Comparison of ENCODE assay signal across 8 cellular contexts in genomic region chr1:174160109-174160473, GRCh38. TPM values are rescaled to one million over a fixed set of nuclear protein-coding genes. Genes with fewer than 3 reads are reported as not detected.
A peak's percentile ranks its signal among the peaks of the same experiment; 100 is the strongest.
DNase-seq lines count a peak whose midpoint lies in the region; ATAC-seq and TF ChIP-seq lines count a peak whose summit lies in the region.

No MANE protein-coding gene starts in this region.

- no peaks in the 10 kb centered on the region for H3K27me3 Mint-ChIP-seq in activated naive CD8-positive, alpha-beta T cell treated with anti-CD3 and anti-CD28 coated beads, Interleukin-2, amount 50 U/mL, for 24 hours

- in situ Hi-C loops in G401 (cut with HindIII; ENCODE audit: low sequenced_read_pairs) = no loop called here

- H3K27ac ChIP-seq in psoas muscle = peak overlapping the region; percentile 85

- intact Hi-C loops in left ventricle myocardium superior (cut with micrococcal nuclease) = no loop called here
- intact Hi-C loops in psoas muscle (cut with DNase I) = loop anchor here in 1 of 2 donors (5.0 kb wide), 1 partner anchor 57 kb away; no protein-coding TSS in a partner anchor

- peaks cover 12% of the 10 kb centered on the region for H3K4me1 ChIP-seq in psoas muscle

- TF ChIP-seq CTCF in psoas muscle (IDR thresholded peaks at IDR 0.05) = no peak

- no peaks in the 10 kb centered on the region for H3K9me3 Mint-ChIP-seq in activated naive CD8-positive, alpha-beta T cell treated with anti-CD3 and anti-CD28 coated beads, Interleukin-2, amount 50 U/mL, for 24 hours

- H3K27ac Mint-ChIP-seq in activated naive CD8-positive, alpha-beta T cell treated with anti-CD3 and anti-CD28 coated beads, Interleukin-2, amount 50 U/mL, for 24 hours = peak overlapping the region; percentile 93

- H3K36me3 ChIP-seq in psoas muscle (ENCODE audit: insufficient read depth in 1 of 2, low read depth in 1 of 2) = no peaks in the 10 kb centered on the region

- peak; percentile 34 for ATAC-seq in activated naive CD8-positive, alpha-beta T cell treated with anti-CD3 and anti-CD28 coated beads, Interleukin-2, amount 50 U/mL, for 24 hours
- ATAC-seq in left ventricle myocardium superior (peak; percentile 50), psoas muscle (peak; percentile 38 to 72 (median 56))

- WGBS in psoas muscle, 3 donors = 1% methylated on average over 14 of the region's 14 CpGs

- DNase-seq in G401 (ENCODE audit: low spot score) (peak; percentile 72), H4 (ENCODE audit: low spot score) (peak; percentile 15), NCI-H526 treated with DMSO at 0.1 percent for 48 hours (lab: John Stamatoyannopoulos, UW) (peak; percentile 63), left ventricle myocardium superior (peak; percentile 77), psoas muscle (peak; percentile 59 to 79), NCI-H510A (lab: John Stamatoyannopoulos, UW) (no peak), NCI-H1436 treated with DMSO at 0.1 percent for 48 hours (lab: John Stamatoyannopoulos, UW) (no peak)
- DNase-seq in activated naive CD8-positive, alpha-beta T cell treated with anti-CD3 and anti-CD28 coated beads, Interleukin-2, amount 50 U/mL, for 24 hours = peak; percentile 44

- H3K36me3 Mint-ChIP-seq in activated naive CD8-positive, alpha-beta T cell treated with anti-CD3 and anti-CD28 coated beads, Interleukin-2, amount 50 U/mL, for 24 hours (ENCODE audit: low read depth) = peaks cover 3% of the 10 kb centered on the region

- H3K4me1 Mint-ChIP-seq in activated naive CD8-positive, alpha-beta T cell treated with anti-CD3 and anti-CD28 coated beads, Interleukin-2, amount 50 U/mL, for 24 hours = peaks cover 66% of the 10 kb centered on the region

- H3K4me3 ChIP-seq in psoas muscle = peak overlapping the region; percentile 80

- H3K27me3 ChIP-seq in psoas muscle (ENCODE audit: insufficient read depth in 3 of 3, low read length in 2 of 3) = no peaks in the 10 kb centered on the region

- no peaks in the 10 kb centered on the region for H3K9me3 ChIP-seq in psoas muscle

- peak overlapping the region; percentile 95 for H3K4me3 Mint-ChIP-seq in activated naive CD8-positive, alpha-beta T cell treated with anti-CD3 and anti-CD28 coated beads, Interleukin-2, amount 50 U/mL, for 24 hours

RNA-seq across cellular contexts. Expression of gene RABGAP1L, which starts 0.8 kb away (rescaled TPM):
- 17.0 and 23.3 TPM in 2 replicates for total RNA-seq in G401 (2014; rRNA removed; shearing (Covaris generic))
- total RNA-seq in H4 (2014; rRNA removed; shearing (Covaris generic)) = 10.8 and 12.7 TPM in 2 replicates
- total RNA-seq in left ventricle myocardium superior = 147 TPM
- total RNA-seq in psoas muscle = 10 to 100 TPM in 2 of 4 donors, 1 to 10 TPM in 2; 8.7 to 14.4 (median 11.7) TPM
- 1 to 10 TPM; 2.9 to 5.5 (median 5.0) TPM for polyA plus RNA-seq in psoas muscle

Comparison
In these comparisons a context has a peak if more than half of its experiments do, and no peak if none do; other contexts are left out.
1. DNase-seq: peak in G401 (single experiment), H4 (single experiment), NCI-H526 treated with DMSO at 0.1 percent for 48 hours (single experiment), activated naive CD8-positive, alpha-beta T cell treated with anti-CD3 and anti-CD28 coated beads, Interleukin-2, amount 50 U/mL, for 24 hours (single experiment), left ventricle myocardium superior (single experiment) and psoas muscle (2 of 2); none in NCI-H510A (single experiment) and NCI-H1436 treated with DMSO at 0.1 percent for 48 hours (single experiment).
2. Peak in every context shown above with its lines, with median percentiles within 50 percentile points of each other: ATAC-seq.